Comparison of ENCODE assay signal across 13 cellular contexts in genomic region chr6:157528931-157529653, GRCh38.
DNase-seq lines count a peak whose midpoint lies in the region; ATAC-seq and TF ChIP-seq lines count a peak whose summit lies in the region.
"Had no signal": no experiment of that assay in that cellular context is flagged by ENCODE, and none has a peak within 500 bp of the region (broad histone marks: within the 10 kb centered on the region; RNA-seq: fewer than 3 reads in every experiment).

No MANE protein-coding gene starts in this region.

- no peaks in the 10 kb centered on the region for H3K9me3 ChIP-seq in heart right ventricle
- H3K9me3 ChIP-seq: A549, thyroid gland had no signal

- H3K4me1 ChIP-seq in heart right ventricle = peaks cover 0 to 34% (median 15%) of the 10 kb centered on the region in 9 donors
- H3K4me1 ChIP-seq: A549, thyroid gland had no signal

- DNase-seq in NCI-H1436 (lab: John Stamatoyannopoulos, UW) = peak; percentile 52
- no peak for DNase-seq in NCI-H1436 treated with DMSO at 0.1 percent for 48 hours (lab: John Stamatoyannopoulos, UW)
- DNase-seq in NCI-H69 (lab: John Stamatoyannopoulos, UW) = peak; percentile 87
- DNase-seq in fibroblast of pulmonary artery (ENCODE audit: low read depth) = peak; percentile 36
- peak; percentile 87 for DNase-seq in stromal cell of bone marrow (ENCODE audit: low read depth)
- DNase-seq in heart right ventricle = no peak
- no peak for DNase-seq in Kasumi-1 (lab: John Stamatoyannopoulos, UW)
- DNase-seq: cortex of kidney; stimulated activated CD4-positive, alpha-beta T cell treated with anti-CD3 and anti-CD28 coated beads, Interleukin-4, amount 100 ng/mL, for 4 hours; thyroid gland had no signal

- H3K4me3 ChIP-seq in fibroblast of pulmonary artery (replicated peaks; ENCODE audit: low read depth, low read length) (no peak overlapping the region), heart right ventricle (no peak overlapping the region)
- H3K4me3 ChIP-seq: A549, thyroid gland had no signal

- H3K36me3 ChIP-seq in heart right ventricle = no peaks in the 10 kb centered on the region
- H3K36me3 ChIP-seq: thyroid gland had no signal

- TF ChIP-seq CTCF in fibroblast of pulmonary artery (IDR thresholded peaks at IDR 0.05; ENCODE audit: low read length, missing control alignments) = no peak
- TF ChIP-seq CTCF in heart right ventricle (IDR thresholded peaks at IDR 0.05) = no peak

- no peak overlapping the region for H3K27ac ChIP-seq in heart right ventricle
- H3K27ac ChIP-seq: A549, thyroid gland had no signal

- no peaks in the 10 kb centered on the region for H3K27me3 ChIP-seq in heart right ventricle
- H3K27me3 ChIP-seq: thyroid gland had no signal

- 89 to 96% methylated on average over 5 of the region's 5 CpGs for WGBS in heart right ventricle, 2 donors

- no peak for ATAC-seq in heart right ventricle
- no peak for ATAC-seq in GM19023 (IDR thresholded peaks at IDR 0.05; ENCODE audit: unreplicated experiment)
- ATAC-seq: A549; activated T-helper 17 cell treated with anti-CD3 and anti-CD28 coated beads, Interleukin-2, amount 50 U/mL, for 72 hours had no signal

- intact Hi-C loops in heart right ventricle (cut with DNase I) = no loop called here

Comparison
In these comparisons a context has a peak if more than half of its experiments do, and no peak if none do; other contexts are left out.
1. DNase-seq: peak in NCI-H1436 (single experiment), NCI-H69 (single experiment), fibroblast of pulmonary artery (single experiment) and stromal cell of bone marrow (single experiment); none in NCI-H1436 treated with DMSO at 0.1 percent for 48 hours (single experiment), heart right ventricle (0 of 2) and Kasumi-1 (0 of 2).